8 cellular contexts compared by ENCODE assay signal in genomic region chrY:13704039-13704930, GRCh38. TPM values are rescaled to one million over a fixed set of nuclear protein-coding genes. Genes with fewer than 3 reads are reported as not detected.
DNase-seq lines count a peak whose midpoint lies in the region; ATAC-seq and TF ChIP-seq lines count a peak whose summit lies in the region.

No MANE protein-coding gene starts in this region.

- peak overlapping the region; percentile 85 for H3K4me3 Mint-ChIP-seq in activated naive CD8-positive, alpha-beta T cell treated with anti-CD3 and anti-CD28 coated beads, Interleukin-2, amount 50 U/mL, for 24 hours

- H3K9me3 ChIP-seq in lower lobe of right lung = no peaks in the 10 kb centered on the region

- H3K4me3 ChIP-seq in lower lobe of right lung (peak overlapping the region; percentile 56), brain microvascular endothelial cell (ENCODE audit: low read depth, low read length) (no peak overlapping the region)

- peaks cover 4% of the 10 kb centered on the region for H3K4me1 ChIP-seq in lower lobe of right lung

- ATAC-seq in activated naive CD8-positive, alpha-beta T cell treated with anti-CD3 and anti-CD28 coated beads, Interleukin-2, amount 50 U/mL, for 24 hours = no peak
- ATAC-seq in lower lobe of right lung (peak in 1 of 2 donors; percentile 57), HG03521 (IDR thresholded peaks at IDR 0.05; ENCODE audit: unreplicated experiment) (no peak), HG03196 (IDR thresholded peaks at IDR 0.05; ENCODE audit: unreplicated experiment) (no peak), GM18519 (IDR thresholded peaks at IDR 0.05; ENCODE audit: low FRiP score, unreplicated experiment) (no peak)

- in situ Hi-C loops in brain microvascular endothelial cell (cut with HindIII; ENCODE audit: low pct_ligation_motif_present, low sequenced_read_pairs) = no loop called here

- peak overlapping the region; percentile 91 for H3K27ac ChIP-seq in lower lobe of right lung
- H3K27ac ChIP-seq in brain microvascular endothelial cell = no peak overlapping the region

- TF ChIP-seq CTCF in lower lobe of right lung (IDR thresholded peaks at IDR 0.05) (no peak), brain microvascular endothelial cell (IDR thresholded peaks at IDR 0.05; ENCODE audit: low read depth, low read length, missing control alignments) (no peak)

- peaks cover 12% of the 10 kb centered on the region for H3K4me1 Mint-ChIP-seq in activated naive CD8-positive, alpha-beta T cell treated with anti-CD3 and anti-CD28 coated beads, Interleukin-2, amount 50 U/mL, for 24 hours

- no peaks in the 10 kb centered on the region for H3K36me3 Mint-ChIP-seq in activated naive CD8-positive, alpha-beta T cell treated with anti-CD3 and anti-CD28 coated beads, Interleukin-2, amount 50 U/mL, for 24 hours (ENCODE audit: low read depth)

- intact Hi-C loops in lower lobe of right lung (cut with DNase I) = no loop called here

- peak overlapping the region; percentile 92 for H3K27ac Mint-ChIP-seq in activated naive CD8-positive, alpha-beta T cell treated with anti-CD3 and anti-CD28 coated beads, Interleukin-2, amount 50 U/mL, for 24 hours

- no peaks in the 10 kb centered on the region for H3K27me3 Mint-ChIP-seq in activated naive CD8-positive, alpha-beta T cell treated with anti-CD3 and anti-CD28 coated beads, Interleukin-2, amount 50 U/mL, for 24 hours

- no peaks in the 10 kb centered on the region for H3K9me3 Mint-ChIP-seq in activated naive CD8-positive, alpha-beta T cell treated with anti-CD3 and anti-CD28 coated beads, Interleukin-2, amount 50 U/mL, for 24 hours

- H3K36me3 ChIP-seq in lower lobe of right lung (no peaks in the 10 kb centered on the region), brain microvascular endothelial cell (replicated peaks) (no peaks in the 10 kb centered on the region)

- peak; percentile 10 for DNase-seq in CD1c-positive myeloid dendritic cell (ENCODE audit: extremely low spot score)
- DNase-seq in HS-5 (ENCODE audit: low read depth) = peak; percentile 3
- DNase-seq in activated naive CD8-positive, alpha-beta T cell treated with anti-CD3 and anti-CD28 coated beads, Interleukin-2, amount 50 U/mL, for 24 hours = peak; percentile 10
- DNase-seq in lower lobe of right lung = no peak
- no peak for DNase-seq in brain microvascular endothelial cell

- H3K27me3 ChIP-seq in lower lobe of right lung (ENCODE audit: low read depth) (no peaks in the 10 kb centered on the region), brain microvascular endothelial cell (replicated peaks) (no peaks in the 10 kb centered on the region)

RNA-seq across cellular contexts. Expression of gene TMSB4Y, which starts 0.6 kb away (rescaled TPM):
- 0.89 TPM for total RNA-seq in lower lobe of right lung

Comparison
In these comparisons a context has a peak if more than half of its experiments do, and no peak if none do; other contexts are left out.
1. DNase-seq: peak in CD1c-positive myeloid dendritic cell (single experiment), HS-5 (single experiment) and activated naive CD8-positive, alpha-beta T cell treated with anti-CD3 and anti-CD28 coated beads, Interleukin-2, amount 50 U/mL, for 24 hours (single experiment); none in lower lobe of right lung (single experiment) and brain microvascular endothelial cell (single experiment).